Comparison of ENCODE assay signal across 1 cellular context in genomic region chr17:35242805-35243458, GRCh38.
TF ChIP-seq lines count a peak whose summit lies in the region.

TSS of gene SLFN5 (plus strand) at chr17:35243072. CDS start at chr17:35258691, 15,619 bp downstream.

TF ChIP-seq in GM12878, 131 proteins besides CTCF, POLR2A, EP300 and RAD21 (continued from another document and continues in another):
- TF ChIP-seq E2F8 (IDR thresholded peaks at IDR 0.05; ENCODE audit: low read depth, partially characterized antibody): no peak
- TF ChIP-seq SMC3 (IDR thresholded peaks at IDR 0.05; ENCODE audit: borderline replicate concordance, low read length): no peak
- 0 out of 2 replicates have a peak, but pooled peaks have one; percentile 12 for TF ChIP-seq NR2F1 (conservative IDR thresholded peaks at IDR 0.05)
- TF ChIP-seq ZBTB4 (CRISPR knock-in tag; IDR thresholded peaks at IDR 0.05): no peak
- no peak for TF ChIP-seq NRF1 (conservative IDR thresholded peaks at IDR 0.05; ENCODE audit: low read depth, low read length)
- no peak for TF ChIP-seq CHD1 (IDR thresholded peaks at IDR 0.05; ENCODE audit: low read depth, low read length)
- TF ChIP-seq ZBTB40 (IDR thresholded peaks at IDR 0.05; ENCODE audit: borderline replicate concordance): peak; percentile 75; the same call in 1 of the 2 replicates
- TF ChIP-seq ZNF207 (IDR thresholded peaks at IDR 0.05; ENCODE audit: borderline replicate concordance): no peak
- TF ChIP-seq NFXL1 (IDR thresholded peaks at IDR 0.05; ENCODE audit: borderline replicate concordance): no peak
- no peak for TF ChIP-seq SREBF2 (IDR thresholded peaks at IDR 0.05; ENCODE audit: low read length)
- TF ChIP-seq NBN (IDR thresholded peaks at IDR 0.05): no peak
- no peak for TF ChIP-seq RUNX3 (IDR thresholded peaks at IDR 0.05; ENCODE audit: low read length)
- TF ChIP-seq ZBED1 (IDR thresholded peaks at IDR 0.05; ENCODE audit: borderline replicate concordance): no peak
- peak; percentile 50; the same call in 1 of the 2 replicates for TF ChIP-seq TAF1 (IDR thresholded peaks at IDR 0.05; ENCODE audit: borderline replicate concordance, low read depth, low read length)
- TF ChIP-seq MYC (IDR thresholded peaks at IDR 0.05; ENCODE audit: insufficient read depth, insufficient read length, insufficient replicate concordance, low read length, severe bottlenecking): no peak
- TF ChIP-seq PKNOX1 (IDR thresholded peaks at IDR 0.05): peak; percentile 99
- TF ChIP-seq CBX5 (IDR thresholded peaks at IDR 0.05; ENCODE audit: low read depth): no peak
- peak; percentile 70 for TF ChIP-seq POLR2AphosphoS5 (IDR thresholded peaks at IDR 0.05; ENCODE audit: low read length)
- no peak for TF ChIP-seq PAX8 (IDR thresholded peaks at IDR 0.05)
- TF ChIP-seq CEBPZ (IDR thresholded peaks at IDR 0.05; ENCODE audit: low read depth, low read length): no peak
- no peak for TF ChIP-seq KLF5 (IDR thresholded peaks at IDR 0.05; ENCODE audit: partially characterized antibody)
- TF ChIP-seq ZNF274 (IDR thresholded peaks at IDR 0.05; ENCODE audit: insufficient read depth, insufficient read length): no peak
- TF ChIP-seq MXI1 (IDR thresholded peaks at IDR 0.05; ENCODE audit: low read depth, low read length): no peak
- no peak for TF ChIP-seq BMI1 (IDR thresholded peaks at IDR 0.05; ENCODE audit: borderline replicate concordance)
- TF ChIP-seq RELA (IDR thresholded peaks at IDR 0.05; ENCODE audit: borderline replicate concordance, partially characterized antibody): no peak
- TF ChIP-seq CBX3 (IDR thresholded peaks at IDR 0.05; ENCODE audit: borderline replicate concordance, low read depth): no peak
- no peak for TF ChIP-seq REST (IDR thresholded peaks at IDR 0.05; ENCODE audit: low read depth, low read length)
- peak; percentile 87 for TF ChIP-seq POLR2AphosphoS2 (IDR thresholded peaks at IDR 0.05; ENCODE audit: low read depth, low read length)
- no peak for TF ChIP-seq ZBTB11 (CRISPR knock-in tag; IDR thresholded peaks at IDR 0.05)
- TF ChIP-seq IKZF2 (IDR thresholded peaks at IDR 0.05): peak in 1 of 2 experiments; percentile 6; a peak in 1 of 4 replicates
